In the genomic region with DNA sequence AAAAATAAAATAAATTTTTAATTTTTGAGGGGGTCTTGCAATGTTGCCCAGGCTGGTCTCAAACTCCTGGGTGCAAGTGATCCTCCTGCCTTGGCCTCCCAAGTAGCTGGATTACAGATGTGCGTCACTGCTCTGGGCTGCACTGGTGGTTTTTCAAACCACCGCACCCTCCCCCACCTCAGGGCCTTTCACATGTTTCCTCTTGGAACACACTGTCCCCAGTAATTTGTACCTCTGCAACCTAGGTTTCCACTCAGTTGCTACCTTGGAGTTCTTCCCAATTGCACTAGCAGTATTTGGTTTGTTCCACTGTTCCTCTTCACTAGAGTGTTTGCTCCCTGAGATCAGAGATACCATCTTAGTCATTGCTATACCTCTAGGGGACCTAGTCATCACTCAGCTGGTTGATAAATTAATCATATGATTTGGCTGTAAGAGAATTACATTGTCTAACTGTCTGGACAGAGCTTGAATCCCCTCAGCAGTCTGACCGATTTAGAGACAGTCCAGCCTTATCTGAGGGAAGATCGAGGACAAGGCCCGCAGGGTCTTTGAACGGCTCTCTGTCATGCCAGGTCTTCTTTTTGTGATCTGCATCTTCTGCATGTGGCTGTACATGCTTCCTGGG, we compare ENCODE assay signal across 20 cellular contexts. TPM values are rescaled to one million over a fixed set of nuclear protein-coding genes. Genes with fewer than 3 reads are reported as not detected.
DNase-seq lines count a peak whose midpoint lies in the region; ATAC-seq and TF ChIP-seq lines count a peak whose summit lies in the region.
"Had no signal": no experiment of that assay in that cellular context is flagged by ENCODE, and none has a peak within 500 bp of the region (broad histone marks: within the 10 kb centered on the region; RNA-seq: fewer than 3 reads in every experiment).

No MANE protein-coding gene starts in this region.

- H3K56ac ChIP-seq in IMR-90 (ENCODE audit: extremely low read depth, insufficient read depth, low read length), result no peak overlapping the region

- H3K23ac ChIP-seq in IMR-90 (ENCODE audit: low read depth, low read length), result no peak overlapping the region
- H3K23ac ChIP-seq in trophoblast cell (ENCODE audit: low read length), result no peak overlapping the region

- no peak overlapping the region for H3K14ac ChIP-seq in IMR-90 (replicated peaks; ENCODE audit: low read depth, low read length)
- H3K14ac ChIP-seq in trophoblast cell (ENCODE audit: low read length), result no peak overlapping the region

- no peak overlapping the region for H3K4me3 ChIP-seq in CD8-positive, alpha-beta memory T cell (ENCODE audit: low read length)
- H3K4me3 ChIP-seq in IMR-90 (ENCODE audit: insufficient read depth, low read depth, low read length) (no peak overlapping the region), mammary epithelial cell (replicated peaks in 1 of 3; ENCODE audit: insufficient read depth in 1 of 3, low read depth in 2 of 3, low read length in 3 of 3) (no peak overlapping the region), trophoblast cell (ENCODE audit: low read depth, low read length) (no peak overlapping the region), neural progenitor cell (no peak overlapping the region)
- H3K4me3 ChIP-seq: BLaER1 treated with 17β-estradiol and CSF1 and Interleukin-3, amounts not matched to agents 10 nM and 100 nM; breast epithelium; gastrocnemius medialis; SJSA1; vagina had no signal

- H3K18ac ChIP-seq in IMR-90 (ENCODE audit: low read depth, low read length), result no peak overlapping the region
- H3K18ac ChIP-seq in trophoblast cell (ENCODE audit: low read length), result no peak overlapping the region

- H3K4me1 ChIP-seq in CD8-positive, alpha-beta memory T cell (ENCODE audit: insufficient read depth, low read length), result no peaks in the 10 kb centered on the region
- H3K4me1 ChIP-seq in IMR-90 (ENCODE audit: control insufficient read depth, insufficient read depth, low read length) (no peaks in the 10 kb centered on the region), mammary epithelial cell (ENCODE audit: insufficient read depth, low read length) (no peaks in the 10 kb centered on the region), trophoblast cell (ENCODE audit: control insufficient read depth in 1 of 2, insufficient read depth in 2 of 2, low read length in 2 of 2) (peaks cover 16 to 18% of the 10 kb centered on the region in 2 experiments), neural progenitor cell (peaks cover 4% of the 10 kb centered on the region)
- H3K4me1 ChIP-seq: BLaER1 treated with 17β-estradiol and CSF1 and Interleukin-3, amounts not matched to agents 10 nM and 100 nM; breast epithelium; gastrocnemius medialis; SJSA1; vagina had no signal

- no peak for TF ChIP-seq CTCF in IMR-90 (conservative IDR thresholded peaks at IDR 0.05; ENCODE audit: low read depth, low read length)
- TF ChIP-seq CTCF in mammary epithelial cell (conservative IDR thresholded peaks at IDR 0.05 in 1 of 2, IDR thresholded peaks at IDR 0.05 in 1 of 2; ENCODE audit: extremely low read depth in 1 of 2, insufficient read depth in 1 of 2, low read depth in 1 of 2, low read length in 2 of 2), result no peak
- TF ChIP-seq CTCF in neural progenitor cell (IDR thresholded peaks at IDR 0.05), result no peak

- no peak overlapping the region for H3K4ac ChIP-seq in IMR-90 (ENCODE audit: low read depth, low read length)
- H3K4ac ChIP-seq in trophoblast cell (ENCODE audit: low read depth, low read length), result no peak overlapping the region

- H3K27me3 ChIP-seq in CD8-positive, alpha-beta memory T cell (ENCODE audit: insufficient read depth, low read length, poor library complexity, severe bottlenecking), result no peaks in the 10 kb centered on the region
- no peaks in the 10 kb centered on the region for H3K27me3 ChIP-seq in IMR-90 (ENCODE audit: control insufficient read depth, insufficient read depth, low read length)
- H3K27me3 ChIP-seq in mammary epithelial cell (ENCODE audit: insufficient read depth, low read length), result no peaks in the 10 kb centered on the region
- H3K27me3 ChIP-seq in trophoblast cell (ENCODE audit: insufficient read depth, low read length), result no peaks in the 10 kb centered on the region
- no peaks in the 10 kb centered on the region for H3K27me3 ChIP-seq in neural progenitor cell
- H3K27me3 ChIP-seq: BLaER1 treated with 17β-estradiol and CSF1 and Interleukin-3, amounts not matched to agents 10 nM and 100 nM; breast epithelium; gastrocnemius medialis; SJSA1; vagina had no signal

- POLR2A ChIA-PET in CD8-positive, alpha-beta memory T cell (lab: Charles Lee), result interaction anchor here (0.6 kb wide), 1 partner anchor 54 kb away, joined by 9 read pairs; no protein-coding TSS in a partner anchor
- POLR2A ChIA-PET in IMR-90 (lab: Charles Lee; ENCODE audit: unreplicated experiment), result no interaction called here

- no peaks in the 10 kb centered on the region for H3F3A ChIP-seq in neural progenitor cell (ENCODE audit: low read depth)

- dilution Hi-C loops in IMR-90 (cut with HindIII; ENCODE audit: low sequenced_read_pairs, unreplicated experiment), result no loop called here
- dilution Hi-C loops in mammary epithelial cell (cut with HindIII; ENCODE audit: low sequenced_read_pairs), result no loop called here

- H3K9me3 Mint-ChIP-seq in CD8-positive, alpha-beta memory T cell, result no peaks in the 10 kb centered on the region
- H3K9me3 Mint-ChIP-seq in neural progenitor cell, result no peaks in the 10 kb centered on the region
- H3K9me3 Mint-ChIP-seq: activated naive CD4-positive, alpha-beta T cell treated with anti-CD3 and anti-CD28 coated beads for 36 hours; nephron had no signal

- H2AK9ac ChIP-seq in IMR-90 (replicated peaks; ENCODE audit: low read depth, low read length, poor library complexity), result no peak overlapping the region

- H3K9ac ChIP-seq in IMR-90 (ENCODE audit: low read depth, low read length) (no peak overlapping the region), mammary epithelial cell (ENCODE audit: insufficient read depth, low read length) (no peak overlapping the region), trophoblast cell (ENCODE audit: low read length) (no peak overlapping the region), neural progenitor cell (no peak overlapping the region)
- H3K9ac ChIP-seq: BLaER1 treated with 17β-estradiol and CSF1 and Interleukin-3, amounts not matched to agents 10 nM and 100 nM had no signal

- no peak overlapping the region for H2AK5ac ChIP-seq in IMR-90 (ENCODE audit: low read depth, low read length)
- no peak overlapping the region for H2AK5ac ChIP-seq in trophoblast cell (ENCODE audit: low read length)

- no peak for ATAC-seq in IMR-90 (ENCODE audit: low read depth)
- ATAC-seq: gastrocnemius medialis had no signal

- H2BK12ac ChIP-seq in trophoblast cell (ENCODE audit: low read length), result peak overlapping the region; percentile 2

- no peak for TF ChIP-seq POLR2A in IMR-90 (IDR thresholded peaks at IDR 0.05; ENCODE audit: low read depth, low read length)

- no TSS peak for BruUV-seq in IMR-90 (replicated peaks; lab: Mats Ljungman, UMichigan)
- no TSS peak for BruUV-seq in mammary epithelial cell (replicated peaks; lab: Mats Ljungman, UMichigan)

- no peak overlapping the region for H4K91ac ChIP-seq in IMR-90 (ENCODE audit: insufficient read depth, low read depth, low read length)
- H4K91ac ChIP-seq in trophoblast cell (ENCODE audit: low read depth, low read length), result no peak overlapping the region

- H4K12ac ChIP-seq in trophoblast cell (ENCODE audit: low read depth, low read length), result no peak overlapping the region

- H2AFZ ChIP-seq in IMR-90 (replicated peaks; ENCODE audit: low read length, poor library complexity), result no peak overlapping the region
- H2AFZ ChIP-seq in mammary epithelial cell (ENCODE audit: low read depth, low read length), result no peak overlapping the region
- H2AFZ ChIP-seq in trophoblast cell (ENCODE audit: insufficient read depth, low read length, poor library complexity), result no peak overlapping the region
- no peak overlapping the region for H2AFZ ChIP-seq in neural progenitor cell (replicated peaks)

- H3K36me3 Mint-ChIP-seq in CD8-positive, alpha-beta memory T cell, result peaks cover 23 to 83% (median 35%) of the 10 kb centered on the region in 3 donors
- peaks cover 63% of the 10 kb centered on the region for H3K36me3 Mint-ChIP-seq in neural progenitor cell

- no peak overlapping the region for H3K4me3 Mint-ChIP-seq in CD8-positive, alpha-beta memory T cell
- no peak overlapping the region for H3K4me3 Mint-ChIP-seq in neural progenitor cell
- H3K4me3 Mint-ChIP-seq: activated naive CD4-positive, alpha-beta T cell treated with anti-CD3 and anti-CD28 coated beads for 36 hours; nephron had no signal

- no peaks in the 10 kb centered on the region for H3K79me2 ChIP-seq in mammary epithelial cell (ENCODE audit: insufficient read depth, low read length)
- H3K79me2 ChIP-seq in trophoblast cell (ENCODE audit: control insufficient read depth, insufficient read depth, low read length, poor library complexity), result no peaks in the 10 kb centered on the region
- H3K79me2 ChIP-seq in neural progenitor cell (ENCODE audit: low read depth), result no peaks in the 10 kb centered on the region

- no peaks in the 10 kb centered on the region for H3K27me3 Mint-ChIP-seq in CD8-positive, alpha-beta memory T cell
- H3K27me3 Mint-ChIP-seq in neural progenitor cell (ENCODE audit: insufficient read depth, low read depth), result no peaks in the 10 kb centered on the region

- H3K4me2 ChIP-seq in IMR-90 (ENCODE audit: low read depth, low read length) (no peak overlapping the region), mammary epithelial cell (ENCODE audit: insufficient read depth, low read depth, low read length) (no peak overlapping the region), trophoblast cell (ENCODE audit: low read length) (no peak overlapping the region), neural progenitor cell (no peak overlapping the region)
- H3K4me2 ChIP-seq: BLaER1 treated with 17β-estradiol and CSF1 and Interleukin-3, amounts not matched to agents 10 nM and 100 nM had no signal

- peaks cover 0 to 10% (median 5%) of the 10 kb centered on the region in 3 donors for H3K4me1 Mint-ChIP-seq in CD8-positive, alpha-beta memory T cell
- H3K4me1 Mint-ChIP-seq in neural progenitor cell, result no peaks in the 10 kb centered on the region
- H3K4me1 Mint-ChIP-seq: nephron had no signal

- H3K9me3 ChIP-seq in CD8-positive, alpha-beta memory T cell (ENCODE audit: low read length), result no peaks in the 10 kb centered on the region
- H3K9me3 ChIP-seq in IMR-90 (ENCODE audit: control insufficient read depth, insufficient read depth, low read length) (no peaks in the 10 kb centered on the region), mammary epithelial cell (replicated peaks; ENCODE audit: insufficient read depth, low read length) (no peaks in the 10 kb centered on the region), trophoblast cell (ENCODE audit: insufficient read depth, low read depth, low read length) (no peaks in the 10 kb centered on the region), neural progenitor cell (ENCODE audit: low read depth) (no peaks in the 10 kb centered on the region)
- H3K9me3 ChIP-seq: BLaER1 treated with 17β-estradiol and CSF1 and Interleukin-3, amounts not matched to agents 10 nM and 100 nM; breast epithelium; gastrocnemius medialis; SJSA1; vagina had no signal

- H3K79me1 ChIP-seq in IMR-90 (ENCODE audit: low read depth in 1 of 2, low read length in 2 of 2) (no peaks in the 10 kb centered on the region), trophoblast cell (ENCODE audit: low read length) (peaks cover 12% of the 10 kb centered on the region)

- H2BK120ac ChIP-seq in IMR-90 (ENCODE audit: low read depth, low read length) (no peak overlapping the region), trophoblast cell (ENCODE audit: insufficient read depth, low read length, poor library complexity) (no peak overlapping the region)

- H4K8ac ChIP-seq in IMR-90 (ENCODE audit: low read depth in 2 of 2, low read length in 2 of 2), result no peak overlapping the region
- no peak overlapping the region for H4K8ac ChIP-seq in trophoblast cell (ENCODE audit: low read depth, low read length)

- DNase-seq in CD8-positive, alpha-beta memory T cell, result no peak
- DNase-seq in IMR-90 (peak; percentile 20), mammary epithelial cell (peak; percentile 37), trophoblast cell (no peak), neural progenitor cell (ENCODE audit: low spot score) (no peak), AG08395 (ENCODE audit: low spot score) (no peak)
- DNase-seq in stimulated activated CD4-positive, alpha-beta T cell treated with anti-CD3 and anti-CD28 coated beads, Interleukin-15, amount 100 ng/mL, for 24 hours, result no peak
- DNase-seq: activated CD8-positive, alpha-beta memory T cell treated with anti-CD3 and anti-CD28 coated beads for 24 hours; activated naive CD4-positive, alpha-beta T cell treated with anti-CD3 and anti-CD28 coated beads for 36 hours; DND-41; effector CD8-positive, alpha-beta T cell; gastrocnemius medialis; NCI-H1417 treated with DMSO at 0.1 percent for 48 hours; NCI-H226; stimulated activated CD4-positive, alpha-beta T cell treated with anti-CD3 and anti-CD28 coated beads, Interleukin-2, amount 100 ng/mL, for 48 hours had no signal

- H3K27ac ChIP-seq in CD8-positive, alpha-beta memory T cell (ENCODE audit: low read depth, low read length), result no peak overlapping the region
- H3K27ac ChIP-seq in IMR-90 (ENCODE audit: insufficient read depth, low read length) (no peak overlapping the region), mammary epithelial cell (ENCODE audit: insufficient read depth, low read depth, low read length) (no peak overlapping the region), trophoblast cell (ENCODE audit: low read depth, low read length) (peak overlapping the region; percentile 50), neural progenitor cell (no peak overlapping the region)
- H3K27ac ChIP-seq: BLaER1 treated with 17β-estradiol and CSF1 and Interleukin-3, amounts not matched to agents 10 nM and 100 nM; gastrocnemius medialis; SJSA1; vagina had no signal

- in situ Hi-C loops in IMR-90 (cut with MboI; ENCODE audit: low sequenced_read_pairs), result no loop called here
- in situ Hi-C loops in mammary epithelial cell (cut with MboI; ENCODE audit: low sequenced_read_pairs in 2 of 2), result no loop called here

- CTCF ChIA-PET in CD8-positive, alpha-beta memory T cell (lab: Charles Lee), result no interaction called here
- CTCF ChIA-PET in IMR-90 (lab: Yijun Ruan, JAX) (no interaction called here), mammary epithelial cell (lab: Charles Lee; ENCODE audit: low non-redundant PET) (no interaction called here)

- H4K20me1 ChIP-seq in IMR-90 (ENCODE audit: insufficient read depth, low read length), result no peaks in the 10 kb centered on the region
- H4K20me1 ChIP-seq in mammary epithelial cell (ENCODE audit: insufficient read depth, low read length), result no peaks in the 10 kb centered on the region
- no peaks in the 10 kb centered on the region for H4K20me1 ChIP-seq in neural progenitor cell (ENCODE audit: low read depth)
- H4K20me1 ChIP-seq: BLaER1 treated with 17β-estradiol and CSF1 and Interleukin-3, amounts not matched to agents 10 nM and 100 nM had no signal

- no peak overlapping the region for H2BK15ac ChIP-seq in IMR-90 (ENCODE audit: low read depth, low read length)

- H3K9me1 ChIP-seq in IMR-90 (ENCODE audit: insufficient read depth, low read length), result no peaks in the 10 kb centered on the region

- 94% methylated on average over 5 of the region's 6 CpGs; no CpG with 5 or more reads in 1 of the 2 experiments for WGBS in IMR-90 (ENCODE audit: extremely low coverage in 2 of 2, insufficient read length in 1 of 2), 2 experiments
- 88% methylated on average over 6 of the region's 6 CpGs for WGBS in mammary epithelial cell (ENCODE audit: low coverage, missing lambda C conversion rate)
- no CpG with 5 or more reads among the region's 6 CpGs for WGBS in trophoblast cell (ENCODE audit: extremely low coverage, insufficient coverage, insufficient read length)

- no peak for TF ChIP-seq RAD21 in IMR-90 (IDR thresholded peaks at IDR 0.05; ENCODE audit: low read length)

- H3K27ac Mint-ChIP-seq in CD8-positive, alpha-beta memory T cell, result peak overlapping the region in 5 of 8 donors; percentile 26 to 83 (median 74)
- no peak overlapping the region for H3K27ac Mint-ChIP-seq in neural progenitor cell
- H3K27ac Mint-ChIP-seq: activated naive CD4-positive, alpha-beta T cell treated with anti-CD3 and anti-CD28 coated beads for 36 hours; nephron had no signal

- no peak overlapping the region for H2BK20ac ChIP-seq in IMR-90 (ENCODE audit: low read depth, low read length)

- H2BK5ac ChIP-seq in IMR-90 (ENCODE audit: low read depth, low read length, poor library complexity, severe bottlenecking) (no peak overlapping the region), trophoblast cell (ENCODE audit: low read depth, low read length, poor library complexity) (peak overlapping the region; percentile 16)

- intact Hi-C loops in IMR-90 (cut with micrococcal nuclease) (no loop called here), mammary epithelial cell (cut with micrococcal nuclease) (no loop called here)

- peaks cover 29% of the 10 kb centered on the region for H3K36me3 ChIP-seq in CD8-positive, alpha-beta memory T cell (ENCODE audit: insufficient read depth, low read length)
- H3K36me3 ChIP-seq in IMR-90 (ENCODE audit: control insufficient read depth, insufficient read depth, low read length), result peaks cover 32% of the 10 kb centered on the region
- H3K36me3 ChIP-seq in mammary epithelial cell (ENCODE audit: insufficient read depth, low read length), result peaks cover 9% of the 10 kb centered on the region
- H3K36me3 ChIP-seq in trophoblast cell (ENCODE audit: control insufficient read depth in 1 of 2, insufficient read depth in 2 of 2, low read length in 2 of 2), result peaks cover 24 to 31% of the 10 kb centered on the region in 2 experiments
- peaks cover 25% of the 10 kb centered on the region for H3K36me3 ChIP-seq in neural progenitor cell
- H3K36me3 ChIP-seq: breast epithelium had no signal

- H4K5ac ChIP-seq in IMR-90 (ENCODE audit: low read depth, low read length), result no peak overlapping the region

RNA-seq across cellular contexts. Expression of a gene that starts 32.0 kb away (rescaled TPM):
- total RNA-seq in CD8-positive, alpha-beta memory T cell, result 10 to 100 TPM; 26.4 to 29.5 TPM
- polyA plus RNA-seq in CD8-positive, alpha-beta memory T cell, result 6.8 TPM
- total RNA-seq in IMR-90 (2012; rRNA removed) (8.6 and 19.4 TPM in 2 replicates), mammary epithelial cell (10 to 100 TPM; 16.3 to 17.3 TPM), neural progenitor cell (ENCODE audit: low replicate concordance) (49.3 and 78.0 TPM in 2 replicates)
- polyA plus RNA-seq in IMR-90 (2012; rRNA removed) (8.5 and 10.7 TPM in 2 replicates), mammary epithelial cell (7.0 TPM)
- 1.1 and 2.3 TPM in 2 replicates for polyA plus RNA-seq in IMR-90 (2012; cell fraction: cytosol; rRNA removed)
- polyA plus RNA-seq in IMR-90 (2012; cell fraction: nucleus; rRNA removed; ENCODE audit: low replicate concordance), result 3.3 and 16.3 TPM in 2 replicates
- polyA minus RNA-seq in mammary epithelial cell, result 18.5 TPM
- polyA plus RNA-seq in trophoblast cell (2013), result 12.1 and 12.8 TPM in 2 replicates

Comparison
In these comparisons a context has a peak if more than half of its experiments do, and no peak if none do; other contexts are left out.
1. DNase-seq: peak in IMR-90 (single experiment) and mammary epithelial cell (single experiment); none in CD8-positive, alpha-beta memory T cell (0 of 5), trophoblast cell (0 of 2), stimulated activated CD4-positive, alpha-beta T cell treated with anti-CD3 and anti-CD28 coated beads, Interleukin-15, amount 100 ng/mL, for 24 hours (single experiment), neural progenitor cell (single experiment) and AG08395 (single experiment).